24 cellular contexts compared by ENCODE assay signal in the genomic region with DNA sequence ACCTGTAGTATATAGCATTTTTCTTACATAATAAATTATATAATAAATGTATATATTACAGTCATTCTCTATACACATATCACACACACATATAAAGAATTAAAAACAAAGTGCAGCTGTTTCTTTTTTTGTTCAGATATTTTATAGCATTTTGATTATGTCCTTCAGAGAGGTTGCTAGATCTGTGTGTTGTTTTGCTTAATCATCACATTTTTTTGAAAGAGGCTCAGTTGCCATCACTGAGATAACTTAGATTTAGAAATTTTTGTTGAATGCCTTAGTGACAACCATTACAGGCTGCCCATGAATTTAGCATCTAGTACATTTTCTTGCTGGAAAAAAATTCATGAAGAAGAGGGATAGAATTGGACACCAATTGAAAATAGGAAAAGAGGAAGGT.
DNase-seq lines count a peak whose midpoint lies in the region; ATAC-seq, FAIRE-seq and TF ChIP-seq lines count a peak whose summit lies in the region.
"Had no signal": no experiment of that assay in that cellular context is flagged by ENCODE, and none has a peak within 500 bp of the region (broad histone marks: within the 10 kb centered on the region; RNA-seq: fewer than 3 reads in every experiment).

No MANE protein-coding gene starts in this region.

- no peak for FAIRE-seq in HepG2 (lab: Jason Lieb, UNC)
- FAIRE-seq in K562 (lab: Jason Lieb, UNC): no peak
- FAIRE-seq: GM12878, GM12892, GM18507 had no signal

- TF ChIP-seq POLR2A in HepG2 (IDR thresholded peaks at IDR 0.05; ENCODE audit: insufficient read depth in 1 of 2, low read depth in 2 of 2, low read length in 2 of 2): no peak
- TF ChIP-seq POLR2A in right lobe of liver (IDR thresholded peaks at IDR 0.05): no peak
- no peak for TF ChIP-seq POLR2A in K562 (conservative IDR thresholded peaks at IDR 0.05)
- TF ChIP-seq POLR2A in ovary (IDR thresholded peaks at IDR 0.05): no peak

- intact Hi-C loops in HepG2 (cut with micrococcal nuclease; ENCODE audit: unreplicated experiment) (no loop called here), right lobe of liver (cut with DNase I) (no loop called here), K562 (cut with micrococcal nuclease) (no loop called here), ovary (cut with DNase I) (no loop called here)

- TF ChIP-seq RAD21 in HepG2 (CRISPR knock-in tag; IDR thresholded peaks at IDR 0.05) (no peak), K562 (CRISPR knock-in tag; conservative IDR thresholded peaks at IDR 0.05 in 1 of 2, IDR thresholded peaks at IDR 0.05 in 1 of 2) (no peak)

- no peaks in the 10 kb centered on the region for H3K79me2 ChIP-seq in HepG2 (ENCODE audit: insufficient read depth, low read length)
- H3K79me2 ChIP-seq in K562 (ENCODE audit: control insufficient read depth, insufficient read depth, low read length): no peaks in the 10 kb centered on the region

- POLR2A ChIA-PET in HepG2 (lab: Yijun Ruan, JAX) (no interaction called here), K562 (lab: Yijun Ruan, JAX) (no interaction called here)

- ATAC-seq in HepG2: no peak
- no peak for ATAC-seq in right lobe of liver
- no peak for ATAC-seq in K562
- ATAC-seq: GM12878 had no signal

- H3K9me3 ChIP-seq in HepG2 (ENCODE audit: low read length) (no peaks in the 10 kb centered on the region), right lobe of liver (no peaks in the 10 kb centered on the region), K562 (replicated peaks; ENCODE audit: control insufficient read depth, insufficient read depth, low read depth, low read length) (no peaks in the 10 kb centered on the region), ovary (no peaks in the 10 kb centered on the region)
- H3K9me3 ChIP-seq: BE2C had no signal

- TF ChIP-seq CTCF in HepG2 (CRISPR knock-in tag; IDR thresholded peaks at IDR 0.05): no peak
- no peak for TF ChIP-seq CTCF in right lobe of liver (IDR thresholded peaks at IDR 0.05)
- no peak for TF ChIP-seq CTCF in K562 (IDR thresholded peaks at IDR 0.05 in 2 of 3, conservative IDR thresholded peaks at IDR 0.05 in 1 of 3; ENCODE audit: insufficient read depth in 2 of 3, low read depth in 1 of 3, low read length in 3 of 3)
- no peak for TF ChIP-seq CTCF in ovary (IDR thresholded peaks at IDR 0.05)

- no peak overlapping the region for H3K4me3 ChIP-seq in HepG2 (replicated peaks in 1 of 3; ENCODE audit: insufficient read depth in 1 of 3, low read depth in 2 of 3, low read length in 3 of 3)
- H3K4me3 ChIP-seq in right lobe of liver: no peak overlapping the region
- no peak overlapping the region for H3K4me3 ChIP-seq in K562
- H3K4me3 ChIP-seq in ovary: no peak overlapping the region
- H3K4me3 ChIP-seq: BLaER1, GM12878 had no signal

- H3K36me3 ChIP-seq in HepG2 (replicated peaks in 1 of 2; ENCODE audit: control insufficient read depth in 1 of 2, insufficient read depth in 2 of 2, low read length in 2 of 2): no peaks in the 10 kb centered on the region
- no peaks in the 10 kb centered on the region for H3K36me3 ChIP-seq in right lobe of liver
- no peaks in the 10 kb centered on the region for H3K36me3 ChIP-seq in K562 (ENCODE audit: control insufficient read depth, insufficient read depth, low read length)
- H3K36me3 ChIP-seq in ovary: no peaks in the 10 kb centered on the region
- H3K36me3 ChIP-seq: BE2C, BLaER1 had no signal

- H2AFZ ChIP-seq in HepG2 (ENCODE audit: low read length) (no peak overlapping the region), K562 (ENCODE audit: low read depth, low read length) (no peak overlapping the region)

- H3K9me1 ChIP-seq in K562 (ENCODE audit: control insufficient read depth, insufficient read depth, low read length): no peaks in the 10 kb centered on the region

- BruUV-seq in HepG2 (replicated peaks; lab: Mats Ljungman, UMichigan) (no TSS peak), K562 (replicated peaks; lab: Mats Ljungman, UMichigan) (no TSS peak)

- H3K9ac ChIP-seq in HepG2 (ENCODE audit: insufficient read depth, low read depth, low read length): no peak overlapping the region
- no peak overlapping the region for H3K9ac ChIP-seq in K562 (ENCODE audit: insufficient read depth in 1 of 2, low read depth in 2 of 2, low read length in 2 of 2)
- H3K9ac ChIP-seq: BLaER1 had no signal

- H4K20me1 ChIP-seq in HepG2 (ENCODE audit: insufficient read depth, low read length): no peaks in the 10 kb centered on the region
- H4K20me1 ChIP-seq in K562 (replicated peaks; ENCODE audit: control insufficient read depth, insufficient read depth, low read length): no peaks in the 10 kb centered on the region
- H4K20me1 ChIP-seq: BLaER1 had no signal

- TF ChIP-seq EP300 in HepG2 (IDR thresholded peaks at IDR 0.05; ENCODE audit: low read depth in 2 of 2, low read length in 2 of 2) (no peak), HepG2 (CRISPR knock-in tag; IDR thresholded peaks at IDR 0.05; ENCODE audit: borderline replicate concordance) (no peak), K562 (IDR thresholded peaks at IDR 0.05; ENCODE audit: low read length) (no peak), ovary (IDR thresholded peaks at IDR 0.05) (no peak)

- CTCF ChIA-PET in HepG2 (lab: Yijun Ruan, JAX; ENCODE audit: low intra/inter-chr PET ratio, low total read pairs) (no interaction called here), K562 (lab: Yijun Ruan, JAX; ENCODE audit: low intra/inter-chr PET ratio) (no interaction called here)

- H3K27ac ChIP-seq in HepG2 (ENCODE audit: extremely low read length, insufficient read depth, low read length) (no peak overlapping the region), right lobe of liver (no peak overlapping the region), K562 (ENCODE audit: extremely low read depth, low read depth, low read length) (no peak overlapping the region), ovary (no peak overlapping the region)
- H3K27ac ChIP-seq: 22Rv1, BLaER1 had no signal

- H3K4me1 ChIP-seq in HepG2 (ENCODE audit: insufficient read depth, low read length) (no peaks in the 10 kb centered on the region), right lobe of liver (no peaks in the 10 kb centered on the region), K562 (replicated peaks in 1 of 2; ENCODE audit: control insufficient read depth in 2 of 2, insufficient read depth in 2 of 2, low read length in 2 of 2) (no peaks in the 10 kb centered on the region), ovary (ENCODE audit: insufficient read depth) (no peaks in the 10 kb centered on the region)
- H3K4me1 ChIP-seq: BLaER1 had no signal

- H3K27me3 ChIP-seq in HepG2 (ENCODE audit: control insufficient read depth in 1 of 2, insufficient read depth in 2 of 2, low read length in 2 of 2): no peaks in the 10 kb centered on the region
- no peaks in the 10 kb centered on the region for H3K27me3 ChIP-seq in right lobe of liver
- no peaks in the 10 kb centered on the region for H3K27me3 ChIP-seq in K562 (ENCODE audit: control insufficient read depth in 2 of 2, insufficient read depth in 2 of 2, low read length in 2 of 2)
- no peaks in the 10 kb centered on the region for H3K27me3 ChIP-seq in ovary
- H3K27me3 ChIP-seq: BE2C, BLaER1 had no signal

- DNase-seq in HepG2 (ENCODE audit: low spot score) (no peak), right lobe of liver (no peak), K562 (ENCODE audit: extremely low read depth in 1 of 4, low spot score in 3 of 4) (no peak), ovary (no peak), GM19240 (ENCODE audit: insufficient read length, low spot score) (no peak)
- DNase-seq: ACHN; BE2C; C1 segment of cervical spinal cord; CD4-positive, alpha-beta memory T cell; CD4-positive, CD25-positive, alpha-beta regulatory T cell; CD8-positive, alpha-beta memory T cell; COR-L47; DMS 273 treated with DMSO at 0.1 percent for 48 hours; DMS153; DMS53; DMS79; DND-41; EL; GDM1 had no signal

- H3K4me2 ChIP-seq in HepG2 (ENCODE audit: low read depth, low read length) (no peak overlapping the region), K562 (ENCODE audit: insufficient read depth, low read length) (no peak overlapping the region)
- H3K4me2 ChIP-seq: BLaER1 had no signal

- in situ Hi-C loops in HepG2 (cut with HindIII; ENCODE audit: extremely low pct_ligation_motif_present, low pct_unique_long_range_greater_than_20kb): no loop called here
- in situ Hi-C loops in K562 (cut with MboI): no loop called here

TF ChIP-seq in HepG2, 621 proteins besides CTCF, POLR2A, EP300 and RAD21 (continues in another document):
- TF ChIP-seq MAFK (conservative IDR thresholded peaks at IDR 0.05 in 1 of 2, IDR thresholded peaks at IDR 0.05 in 1 of 2; ENCODE audit: low read length in 2 of 2) (peak; percentile 85 to 91), ZNF264 (CRISPR knock-in tag; IDR thresholded peaks at IDR 0.05) (no peak)

TF ChIP-seq in K562, 482 proteins besides CTCF, POLR2A, EP300 and RAD21 (continues in another document):
- TF ChIP-seq C11orf30 (IDR thresholded peaks at IDR 0.05; ENCODE audit: low read depth) (peak; percentile 35; the same call in 1 of the 2 replicates), SMAD3 (CRISPR knock-in tag; conservative IDR thresholded peaks at IDR 0.05) (no peak), GTF2E2 (tag; IDR thresholded peaks at IDR 0.05) (no peak), ZNF316 (IDR thresholded peaks at IDR 0.05) (peak; percentile 25; the same call in 1 of the 2 replicates), MAFK (IDR thresholded peaks at IDR 0.05; ENCODE audit: low read length) (peak; percentile 14; the same call in 1 of the 2 replicates), MAFF (IDR thresholded peaks at IDR 0.05; ENCODE audit: low read length) (0 out of 2 replicates have a peak, but pooled peaks have one; percentile 28), ZNF41 (CRISPR knock-in tag; conservative IDR thresholded peaks at IDR 0.05) (no peak), PTTG1 (tag; IDR thresholded peaks at IDR 0.05; ENCODE audit: low read depth) (no peak)
- TF ChIP-seq, protein P1, sequence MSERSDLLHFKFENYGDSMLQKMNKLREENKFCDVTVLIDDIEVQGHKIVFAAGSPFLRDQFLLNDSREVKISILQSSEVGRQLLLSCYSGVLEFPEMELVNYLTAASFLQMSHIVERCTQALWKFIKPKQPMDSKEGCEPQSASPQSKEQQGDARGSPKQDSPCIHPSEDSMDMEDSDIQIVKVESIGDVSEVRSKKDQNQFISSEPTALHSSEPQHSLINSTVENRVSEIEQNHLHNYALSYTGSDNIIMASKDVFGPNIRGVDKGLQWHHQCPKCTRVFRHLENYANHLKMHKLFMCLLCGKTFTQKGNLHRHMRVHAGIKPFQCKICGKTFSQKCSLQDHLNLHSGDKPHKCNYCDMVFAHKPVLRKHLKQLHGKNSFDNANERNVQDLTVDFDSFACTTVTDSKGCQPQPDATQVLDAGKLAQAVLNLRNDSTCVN (CRISPR knock-in tag; IDR thresholded peaks at IDR 0.05): no peak
